Comparison of ENCODE assay signal across 8 cellular contexts in the genomic region with DNA sequence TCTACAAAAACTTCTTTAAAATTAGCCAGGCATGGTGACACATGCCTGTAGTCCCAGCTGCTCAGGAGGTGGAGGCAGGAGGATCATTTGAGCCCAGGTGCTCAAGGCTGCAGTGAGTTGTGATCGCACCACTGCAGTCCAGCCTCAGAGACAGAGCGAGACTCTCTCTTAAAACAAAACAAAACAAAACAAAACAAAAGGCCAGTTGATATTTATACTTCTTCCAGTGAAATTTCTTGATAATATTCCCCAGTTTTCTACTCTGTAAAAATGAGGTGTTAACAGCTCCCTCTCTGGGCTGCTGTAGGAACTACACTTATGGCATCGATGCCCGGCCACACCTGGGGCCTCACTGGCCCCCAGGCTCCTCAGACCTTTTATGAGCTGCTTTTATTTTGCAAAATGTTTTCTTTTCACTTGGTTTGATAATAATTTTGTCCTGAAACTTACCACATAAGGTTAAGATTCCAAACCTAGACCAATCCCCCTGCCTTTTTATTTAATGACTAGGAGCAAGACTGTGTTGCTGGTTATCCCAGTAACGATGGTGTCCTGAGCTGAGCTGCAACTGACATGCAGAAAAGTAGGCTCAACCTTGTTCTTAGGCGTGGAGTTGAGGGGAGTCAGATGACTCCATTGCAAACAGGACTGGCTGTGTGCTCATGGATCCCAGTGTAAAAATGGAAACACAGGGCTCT. TPM values are rescaled to one million over a fixed set of nuclear protein-coding genes. Genes with fewer than 3 reads are reported as not detected.
A peak's percentile ranks its signal among the peaks of the same experiment; 100 is the strongest.
DNase-seq lines count a peak whose midpoint lies in the region; ATAC-seq, FAIRE-seq and TF ChIP-seq lines count a peak whose summit lies in the region.

No MANE protein-coding gene starts in this region.

- H3K9me3 Mint-ChIP-seq in stimulated activated naive B cell treated with anti-CD40 and anti-IgM and Interleukin-4, amounts not matched to agents 10 μg/mL and 1 μg/mL and 100 μg/mL, for 72 hours: no peaks in the 10 kb centered on the region

- TF ChIP-seq CTCF in AG10803 (conservative IDR thresholded peaks at IDR 0.05; ENCODE audit: low read length) (peak; percentile 77), body of pancreas (IDR thresholded peaks at IDR 0.05) (peak; percentile 32 to 84 (median 62))

- intact Hi-C loops in body of pancreas (cut with DNase I): no loop called here

- peaks cover 32 to 41% of the 10 kb centered on the region in 2 donors for H3K36me3 Mint-ChIP-seq in stimulated activated naive B cell treated with anti-CD40 and anti-IgM and Interleukin-4, amounts not matched to agents 10 μg/mL and 1 μg/mL and 100 μg/mL, for 72 hours

- peaks cover 0 to 5% of the 10 kb centered on the region in 2 donors for H3K36me3 ChIP-seq in body of pancreas (replicated peaks in 1 of 2; ENCODE audit: insufficient read depth in 1 of 2, low read depth in 2 of 2)

- H3K27me3 ChIP-seq in body of pancreas: no peaks in the 10 kb centered on the region

- H3K4me1 ChIP-seq in body of pancreas: peaks cover 23% of the 10 kb centered on the region

- no peak for TF ChIP-seq POLR2A in body of pancreas (IDR thresholded peaks at IDR 0.05)

- peak; percentile 22 for DNase-seq in AG10803 (ENCODE audit: low read depth)
- DNase-seq in GM18507 (ENCODE audit: extremely low spot score, insufficient read length, low read depth): no peak
- peak; percentile 23 for DNase-seq in SK-N-DZ (ENCODE audit: low spot score)
- DNase-seq in body of pancreas: peak; percentile 49 to 62 (median 52)
- DNase-seq in kidney glomerular epithelial cell (lab: John Stamatoyannopoulos, UW): peak; percentile 32
- peak; percentile 27 for DNase-seq in stimulated activated naive B cell treated with anti-CD40 and anti-IgM and Interleukin-4, amounts not matched to agents 10 μg/mL and 1 μg/mL and 100 μg/mL, for 72 hours
- DNase-seq in putamen (ENCODE audit: low spot score): no peak

- H3K27me3 Mint-ChIP-seq in stimulated activated naive B cell treated with anti-CD40 and anti-IgM and Interleukin-4, amounts not matched to agents 10 μg/mL and 1 μg/mL and 100 μg/mL, for 72 hours: no peaks in the 10 kb centered on the region

- H3K27ac Mint-ChIP-seq in stimulated activated naive B cell treated with anti-CD40 and anti-IgM and Interleukin-4, amounts not matched to agents 10 μg/mL and 1 μg/mL and 100 μg/mL, for 72 hours: peak overlapping the region; percentile 82

- peak; percentile 70 for ATAC-seq in body of pancreas
- ATAC-seq in stimulated activated naive B cell treated with anti-CD40 and anti-IgM and Interleukin-4, amounts not matched to agents 10 μg/mL and 1 μg/mL and 100 μg/mL, for 72 hours (replicated peaks): peak; percentile 49 to 60
- ATAC-seq in HG02623 (IDR thresholded peaks at IDR 0.05; ENCODE audit: unreplicated experiment): no peak

- H3K4me3 ChIP-seq in AG10803 (ENCODE audit: low read length) (no peak overlapping the region), body of pancreas (no peak overlapping the region)

- H3K4me1 Mint-ChIP-seq in stimulated activated naive B cell treated with anti-CD40 and anti-IgM and Interleukin-4, amounts not matched to agents 10 μg/mL and 1 μg/mL and 100 μg/mL, for 72 hours: peaks cover 39 to 80% of the 10 kb centered on the region in 2 donors

- peak; percentile 60 for FAIRE-seq in GM18507 (lab: Jason Lieb, UNC)

- H3K27ac ChIP-seq in body of pancreas: peak overlapping the region in 1 of 4 donors; percentile 62

- 33 to 42% methylated on average over 6 of the region's 6 CpGs for WGBS in body of pancreas, 2 donors

- peak overlapping the region; percentile 23 to 56 for H3K4me3 Mint-ChIP-seq in stimulated activated naive B cell treated with anti-CD40 and anti-IgM and Interleukin-4, amounts not matched to agents 10 μg/mL and 1 μg/mL and 100 μg/mL, for 72 hours

- H3K9me3 ChIP-seq in body of pancreas: no peaks in the 10 kb centered on the region

RNA-seq across cellular contexts. Expression of gene MAPK8IP3, which starts 17.6 kb away (rescaled TPM):
- 47.5 and 48.9 TPM in 2 replicates for polyA plus RNA-seq in SK-N-DZ (2014; cell fraction: cytosol; rRNA removed)
- 345 and 445 TPM in 2 replicates for polyA plus RNA-seq in SK-N-DZ (2014; cell fraction: nucleus; rRNA removed)
- 100 to 1,000 TPM in 1 of 2 donors, 10 to 100 TPM in 1; 79.9 to 103 TPM for total RNA-seq in body of pancreas

RNA-seq across cellular contexts. Expression of gene JPT2, which starts 45.5 kb away (rescaled TPM):
- polyA plus RNA-seq in SK-N-DZ (2014; cell fraction: cytosol; rRNA removed): 101 and 120 TPM in 2 replicates
- polyA plus RNA-seq in SK-N-DZ (2014; cell fraction: nucleus; rRNA removed): 54.7 and 72.5 TPM in 2 replicates
- total RNA-seq in body of pancreas: 10 to 100 TPM; 15.5 to 24.4 TPM

RNA-seq across cellular contexts. Expression of gene NME3, which starts 47.7 kb away (rescaled TPM):
- 45.6 and 67.6 TPM in 2 replicates for polyA plus RNA-seq in SK-N-DZ (2014; cell fraction: cytosol; rRNA removed)
- polyA plus RNA-seq in SK-N-DZ (2014; cell fraction: nucleus; rRNA removed): 257 and 274 TPM in 2 replicates
- 100 to 1,000 TPM in 1 of 2 donors, 10 to 100 TPM in 1; 62.8 to 113 TPM for total RNA-seq in body of pancreas

RNA-seq across cellular contexts. Expression of gene EME2, which starts 49.0 kb away (rescaled TPM):
- 4.1 and 5.9 TPM in 2 replicates for polyA plus RNA-seq in SK-N-DZ (2014; cell fraction: cytosol; rRNA removed)
- polyA plus RNA-seq in SK-N-DZ (2014; cell fraction: nucleus; rRNA removed): 52.8 and 117 TPM in 2 replicates
- total RNA-seq in body of pancreas: 10 to 100 TPM; 13.5 to 33.3 TPM

RNA-seq across cellular contexts. Expression of gene MRPS34, which starts 49.3 kb away (rescaled TPM):
- 234 and 238 TPM in 2 replicates for polyA plus RNA-seq in SK-N-DZ (2014; cell fraction: cytosol; rRNA removed)
- polyA plus RNA-seq in SK-N-DZ (2014; cell fraction: nucleus; rRNA removed): 196 and 239 TPM in 2 replicates
- total RNA-seq in body of pancreas: 10 to 100 TPM; 51.4 to 99.6 TPM

Comparison
In these comparisons a context has a peak if more than half of its experiments do, and no peak if none do; other contexts are left out.
1. DNase-seq: peak in AG10803 (single experiment), SK-N-DZ (single experiment), body of pancreas (4 of 4), kidney glomerular epithelial cell (single experiment) and stimulated activated naive B cell treated with anti-CD40 and anti-IgM and Interleukin-4, amounts not matched to agents 10 μg/mL and 1 μg/mL and 100 μg/mL, for 72 hours (single experiment); none in GM18507 (single experiment) and putamen (single experiment).